In the genomic region with DNA sequence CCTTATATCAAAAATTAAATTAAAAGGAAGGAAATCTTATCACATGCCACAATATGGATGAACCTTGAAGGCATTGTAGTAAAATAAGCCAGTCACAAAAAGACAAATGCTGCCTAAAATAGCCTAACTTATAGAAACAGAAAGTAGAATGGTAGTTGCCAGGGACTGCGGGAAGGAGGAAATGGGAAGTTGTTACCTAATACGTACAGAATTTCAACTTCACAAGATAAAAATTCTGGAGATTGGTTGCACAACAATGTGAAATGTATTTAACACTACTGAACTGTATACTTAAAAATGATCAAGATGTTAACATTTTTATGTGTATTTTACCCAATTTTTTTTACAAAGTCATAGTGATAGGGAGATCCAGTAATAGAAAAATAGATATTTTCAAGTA, we compare ENCODE assay signal across 1 cellular context.
A peak's percentile ranks its signal among the peaks of the same experiment; 100 is the strongest.
TF ChIP-seq lines count a peak whose summit lies in the region.

No MANE protein-coding gene starts in this region.

TF ChIP-seq in GM12878, 131 proteins besides CTCF, POLR2A, EP300 and RAD21 (continued from another document):
- 0 out of 2 replicates have a peak, but pooled peaks have one; percentile 47 for TF ChIP-seq MEF2A (IDR thresholded peaks at IDR 0.05; ENCODE audit: insufficient read depth, low read depth, low read length)
- no peak for TF ChIP-seq DPF2 (IDR thresholded peaks at IDR 0.05)
